ENCODE assay signal across 13 cellular contexts in the genomic region with DNA sequence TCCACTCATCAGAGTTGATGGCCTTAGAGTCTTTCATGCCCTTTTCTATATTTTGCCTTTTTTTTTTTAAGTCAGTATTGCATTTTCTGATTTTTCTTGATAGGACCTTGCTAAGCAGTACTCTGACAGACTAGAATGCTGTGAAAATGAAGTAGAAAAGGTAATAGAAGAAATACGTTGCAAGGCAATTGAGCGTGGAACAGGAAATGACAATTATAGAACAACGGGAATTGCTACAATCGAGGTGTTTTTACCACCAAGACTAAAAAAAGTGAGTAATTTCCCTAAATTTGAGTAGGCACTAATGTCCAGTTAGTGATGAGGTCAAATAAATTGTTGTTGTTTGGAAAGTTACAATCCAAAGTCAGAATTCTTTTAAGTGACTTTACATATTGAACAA. TPM values are rescaled to one million over a fixed set of nuclear protein-coding genes. Genes with fewer than 3 reads are reported as not detected.
A peak's percentile ranks its signal among the peaks of the same experiment; 100 is the strongest.
DNase-seq lines count a peak whose midpoint lies in the region; ATAC-seq and TF ChIP-seq lines count a peak whose summit lies in the region.
"Had no signal": no experiment of that assay in that cellular context is flagged by ENCODE, and none has a peak within 500 bp of the region (broad histone marks: within the 10 kb centered on the region; RNA-seq: fewer than 3 reads in every experiment).

No MANE protein-coding gene starts in this region.

- POLR2A ChIA-PET in naive thymus-derived CD4-positive, alpha-beta T cell (lab: Charles Lee), result interaction anchor here (1.3 kb wide), 1 partner anchor 33 kb away, joined by 6 read pairs; no protein-coding TSS in a partner anchor

- H3K9me3 ChIP-seq in naive thymus-derived CD4-positive, alpha-beta T cell (ENCODE audit: control insufficient read depth in 2 of 3, low read length in 3 of 3), result no peaks in the 10 kb centered on the region

- H3K4me1 Mint-ChIP-seq in CD14-positive monocyte, result peaks cover 28% of the 10 kb centered on the region
- peaks cover 57% of the 10 kb centered on the region for H3K4me1 Mint-ChIP-seq in activated naive CD8-positive, alpha-beta T cell (ENCODE audit: low read depth)
- H3K4me1 Mint-ChIP-seq in naive thymus-derived CD4-positive, alpha-beta T cell, result peaks cover 21 to 70% (median 63%) of the 10 kb centered on the region in 7 donors

- peaks cover 0 to 3% (median 2%) of the 10 kb centered on the region in 3 donors for H3K27me3 Mint-ChIP-seq in CD14-positive monocyte (ENCODE audit: low read depth in 3 of 3)
- H3K27me3 Mint-ChIP-seq in activated naive CD8-positive, alpha-beta T cell, result no peaks in the 10 kb centered on the region
- no peaks in the 10 kb centered on the region for H3K27me3 Mint-ChIP-seq in naive thymus-derived CD4-positive, alpha-beta T cell

- peaks cover 9 to 28% (median 13%) of the 10 kb centered on the region in 3 experiments for H3K36me3 ChIP-seq in naive thymus-derived CD4-positive, alpha-beta T cell (ENCODE audit: control insufficient read depth in 2 of 3, insufficient read depth in 3 of 3, low read length in 3 of 3)
- peaks cover 18% of the 10 kb centered on the region for H3K36me3 ChIP-seq in H7 (replicated peaks; ENCODE audit: control insufficient read depth, insufficient read depth, low read length)

- no peak for TF ChIP-seq CTCF in CD14-positive monocyte (IDR thresholded peaks at IDR 0.05)
- TF ChIP-seq CTCF in GM12865 (IDR thresholded peaks at IDR 0.05; ENCODE audit: insufficient read depth, low read depth, low read length, missing control alignments), result no peak

- H3K27me3 ChIP-seq in naive thymus-derived CD4-positive, alpha-beta T cell (ENCODE audit: control insufficient read depth in 2 of 2, insufficient read depth in 2 of 2, low read length in 2 of 2), result no peaks in the 10 kb centered on the region
- H3K27me3 ChIP-seq in H7 (ENCODE audit: control insufficient read depth, insufficient read depth, low read length), result no peaks in the 10 kb centered on the region

- ATAC-seq in naive thymus-derived CD4-positive, alpha-beta T cell, result no peak
- ATAC-seq in GM18907 (IDR thresholded peaks at IDR 0.05; ENCODE audit: unreplicated experiment) (no peak), HG02610 (IDR thresholded peaks at IDR 0.05; ENCODE audit: unreplicated experiment) (no peak), GM21786 (IDR thresholded peaks at IDR 0.05; ENCODE audit: unreplicated experiment) (no peak)

- H3K4me3 ChIP-seq in GM12865 (ENCODE audit: low read depth, low read length) (peak overlapping the region; percentile 53), H7 (ENCODE audit: insufficient read depth, low read depth, low read length) (no peak overlapping the region)
- peak overlapping the region; percentile 70 for H3K4me3 ChIP-seq in naive thymus-derived CD4-positive, alpha-beta T cell (ENCODE audit: low read length)

- intact Hi-C loops in CD14-positive monocyte (cut with micrococcal nuclease), result loop anchor here in 1 of 2 donors (5.0 kb wide), 1 partner anchor 122 kb away; a partner anchor contains a TSS
- intact Hi-C loops in naive thymus-derived CD4-positive, alpha-beta T cell (cut with micrococcal nuclease), result loop anchor here in 1 of 2 donors (5.0 to 10.0 kb wide), 3 partner anchors 324 to 1328 kb away; a partner anchor contains a TSS

- no peaks in the 10 kb centered on the region for H3K9me3 Mint-ChIP-seq in CD14-positive monocyte
- H3K9me3 Mint-ChIP-seq in activated naive CD8-positive, alpha-beta T cell (ENCODE audit: low read depth), result no peaks in the 10 kb centered on the region
- H3K9me3 Mint-ChIP-seq in naive thymus-derived CD4-positive, alpha-beta T cell, result no peaks in the 10 kb centered on the region
- H3K9me3 Mint-ChIP-seq: nephron had no signal

- peak overlapping the region; percentile 89 for H3K27ac ChIP-seq in naive thymus-derived CD4-positive, alpha-beta T cell (ENCODE audit: low read depth, low read length)

- no peak for DNase-seq in CD14-positive monocyte (ENCODE audit: low spot score)
- DNase-seq in GM12865 (ENCODE audit: low read depth), result no peak
- no peak for DNase-seq in naive thymus-derived CD4-positive, alpha-beta T cell
- DNase-seq in H7, result no peak
- DNase-seq: GOT3; NCI-H2029 treated with DMSO at 0.1 percent for 48 hours; OCI-M1; stimulated activated CD4-positive, alpha-beta T cell treated with anti-CD3 and anti-CD28 coated beads, Interleukin-12 subunit alpha, Interleukin-12 subunit beta, amount 100 ng/mL, for 4 hours had no signal

- CTCF ChIA-PET in naive thymus-derived CD4-positive, alpha-beta T cell (lab: Charles Lee), result interaction anchor here (6.1 kb wide), 1 partner anchor 33 kb away, joined by 74 read pairs; no protein-coding TSS in a partner anchor

- H3K27ac Mint-ChIP-seq in CD14-positive monocyte, result peak overlapping the region in 6 of 7 donors; percentile 46 to 98 (median 83)
- H3K27ac Mint-ChIP-seq in activated naive CD8-positive, alpha-beta T cell, result peak overlapping the region; percentile 97
- H3K27ac Mint-ChIP-seq in naive thymus-derived CD4-positive, alpha-beta T cell, result peak overlapping the region; percentile 97 to 100 (median 99)

- no peak overlapping the region for H3K4me3 Mint-ChIP-seq in CD14-positive monocyte
- H3K4me3 Mint-ChIP-seq in activated naive CD8-positive, alpha-beta T cell, result peak overlapping the region; percentile 83
- peak overlapping the region; percentile 34 to 94 (median 86) for H3K4me3 Mint-ChIP-seq in naive thymus-derived CD4-positive, alpha-beta T cell

- H3K36me3 Mint-ChIP-seq in CD14-positive monocyte, result peaks cover 45 to 65% of the 10 kb centered on the region in 2 donors
- peaks cover 11% of the 10 kb centered on the region for H3K36me3 Mint-ChIP-seq in activated naive CD8-positive, alpha-beta T cell
- H3K36me3 Mint-ChIP-seq in naive thymus-derived CD4-positive, alpha-beta T cell, result peaks cover 0 to 37% (median 24%) of the 10 kb centered on the region in 5 donors

- peaks cover 28 to 35% of the 10 kb centered on the region in 2 donors for H3K4me1 ChIP-seq in naive thymus-derived CD4-positive, alpha-beta T cell (ENCODE audit: control insufficient read depth in 2 of 2, insufficient read depth in 2 of 2, low read length in 2 of 2)

RNA-seq across cellular contexts. Expression of a gene that starts 7.4 kb away (rescaled TPM):
- 10 to 100 TPM; 37.2 to 39.2 TPM for polyA plus RNA-seq in CD14-positive monocyte
- 100 to 1,000 TPM in 2 of 5 experiments, 10 to 100 TPM in 3; 75.1 to 116 (median 82.0) TPM for total RNA-seq in naive thymus-derived CD4-positive, alpha-beta T cell
- polyA plus RNA-seq in naive thymus-derived CD4-positive, alpha-beta T cell, result 10 to 100 TPM; 58.1 to 68.6 TPM
- 22.7 and 35.3 TPM in 2 replicates for total RNA-seq in H7 (2014; rRNA removed; shearing (Covaris generic))

Comparison
In these comparisons a context has a peak if more than half of its experiments do, and no peak if none do; other contexts are left out.
1. H3K4me3 Mint-ChIP-seq: peak in activated naive CD8-positive, alpha-beta T cell (single experiment) and naive thymus-derived CD4-positive, alpha-beta T cell (10 of 10); none in CD14-positive monocyte (0 of 2).
2. Peak in every context shown above with its lines, with median percentiles within 50 percentile points of each other: H3K27ac Mint-ChIP-seq.